Comparison of ENCODE assay signal across 9 cellular contexts in the genomic region with DNA sequence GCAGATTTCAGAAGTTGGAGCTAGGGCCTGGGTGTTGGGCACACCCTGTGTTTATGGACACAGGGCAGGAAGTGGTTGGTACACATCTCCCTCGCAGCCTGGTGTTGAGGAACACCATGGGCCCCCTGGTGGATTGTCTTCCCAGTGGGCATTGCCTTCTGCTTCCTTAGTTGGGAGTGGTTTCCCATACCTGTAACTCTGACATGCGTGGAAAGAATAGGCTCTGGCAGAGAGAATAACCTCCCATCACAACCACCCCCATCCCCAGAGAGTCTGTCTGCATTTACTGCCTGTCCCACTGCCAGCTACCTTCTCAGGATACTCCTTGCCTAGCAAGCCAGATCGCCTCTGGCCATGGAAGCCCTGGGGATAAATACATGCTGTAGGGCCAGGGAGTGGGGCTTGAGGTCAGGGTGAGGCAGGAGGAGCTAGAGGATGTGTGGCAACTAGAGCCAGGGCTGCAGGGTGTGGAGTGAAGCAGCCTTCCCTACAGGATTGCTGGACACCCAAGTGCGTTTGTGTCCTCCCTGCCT. TPM values are rescaled to one million over a fixed set of nuclear protein-coding genes. Genes with fewer than 3 reads are reported as not detected.
DNase-seq lines count a peak whose midpoint lies in the region; ATAC-seq and TF ChIP-seq lines count a peak whose summit lies in the region.
"Had no signal": no experiment of that assay in that cellular context is flagged by ENCODE, and none has a peak within 500 bp of the region (broad histone marks: within the 10 kb centered on the region; RNA-seq: fewer than 3 reads in every experiment).

No MANE protein-coding gene starts in this region.

- intact Hi-C loops in Calu3 (cut with micrococcal nuclease; ENCODE audit: unreplicated experiment), result no loop called here

- H3K27me3 Mint-ChIP-seq in Calu3 (ENCODE audit: unreplicated experiment), result no peaks in the 10 kb centered on the region

- CTCF ChIA-PET in Calu3 (lab: Charles Lee), result interaction anchor here (1.0 to 2.2 kb wide), 9 partner anchors 8 to 266 kb away, joined by 3 to 12 read pairs (median 3); a partner anchor contains a TSS

- peak; percentile 35; the same call in 2 of the 3 replicates for ATAC-seq in SK-N-SH treated with all-trans-retinoic acid at 6 μM for 48 hours
- no peak for ATAC-seq in GM18870 (IDR thresholded peaks at IDR 0.05; ENCODE audit: unreplicated experiment)
- no peak for ATAC-seq in HG02973 (IDR thresholded peaks at IDR 0.05; ENCODE audit: unreplicated experiment)
- no peak for ATAC-seq in GM19035 (IDR thresholded peaks at IDR 0.05; ENCODE audit: unreplicated experiment)

- H3K4me1 Mint-ChIP-seq in Calu3 (ENCODE audit: low read depth, unreplicated experiment), result peaks cover 42% of the 10 kb centered on the region

- peaks cover 33% of the 10 kb centered on the region for H3K36me3 Mint-ChIP-seq in Calu3 (ENCODE audit: insufficient read depth, unreplicated experiment)

- no peak overlapping the region for H3K4me3 ChIP-seq in fibroblast of the aortic adventitia (ENCODE audit: low read depth, low read length)

- no TSS peak for BruUV-seq in Calu3 (replicated peaks; lab: Mats Ljungman, UMichigan)

- TF ChIP-seq CTCF in Calu3 (IDR thresholded peaks at IDR 0.05; ENCODE audit: unreplicated experiment) (peak; percentile 37), fibroblast of the aortic adventitia (IDR thresholded peaks at IDR 0.05; ENCODE audit: insufficient read depth, low read length) (peak; percentile 15)

- H3K9me3 Mint-ChIP-seq in Calu3 (ENCODE audit: low read depth, unreplicated experiment), result no peaks in the 10 kb centered on the region

- no peak overlapping the region for H3K4me3 Mint-ChIP-seq in Calu3 (ENCODE audit: low read depth, unreplicated experiment)

- DNase-seq in A172 (ENCODE audit: low spot score) (peak; percentile 51), Calu3 (peak; percentile 51), fibroblast of the aortic adventitia (ENCODE audit: low read depth) (no peak)
- DNase-seq in activated CD4-positive, alpha-beta T cell treated with anti-CD3 and anti-CD28 coated beads for 48 hours, result no peak
- DNase-seq: dorsolateral prefrontal cortex had no signal

- no peak overlapping the region for H3K27ac Mint-ChIP-seq in Calu3 (ENCODE audit: unreplicated experiment)

TF ChIP-seq in SK-N-SH treated with all-trans-retinoic acid at 6 μM for 48 hours, 23 proteins besides CTCF, POLR2A, EP300 and RAD21:
- TF ChIP-seq ARNTL (CRISPR knock-in tag; IDR thresholded peaks at IDR 0.05; ENCODE audit: borderline replicate concordance, low read depth) (no peak), SNAI2 (CRISPR knock-in tag; IDR thresholded peaks at IDR 0.05) (no peak), RARB (CRISPR knock-in tag; IDR thresholded peaks at IDR 0.05) (no peak), ESRRG (CRISPR knock-in tag; IDR thresholded peaks at IDR 0.05) (no peak), ZNF70 (CRISPR knock-in tag; IDR thresholded peaks at IDR 0.05) (no peak), ZNF8 (CRISPR knock-in tag; IDR thresholded peaks at IDR 0.05) (no peak), ZFP3 (CRISPR knock-in tag; IDR thresholded peaks at IDR 0.05) (no peak), ZNF565 (CRISPR knock-in tag; conservative IDR thresholded peaks at IDR 0.05; ENCODE audit: low read depth) (no peak), OSR1 (CRISPR knock-in tag; IDR thresholded peaks at IDR 0.05) (no peak), GLIS3 (CRISPR knock-in tag; IDR thresholded peaks at IDR 0.05) (no peak), ZFP30 (CRISPR knock-in tag; IDR thresholded peaks at IDR 0.05) (no peak), TOX (CRISPR knock-in tag; IDR thresholded peaks at IDR 0.05; ENCODE audit: borderline replicate concordance) (no peak)

RNA-seq across cellular contexts. Expression of a gene that starts 14.7 kb away (rescaled TPM):
- total RNA-seq in A172 (2014; rRNA removed; shearing (Covaris generic)), result 1.2 and 2.3 TPM in 2 replicates
- total RNA-seq in Calu3 (2022) (0.47 and 0.50 TPM in 2 replicates), fibroblast of the aortic adventitia (ENCODE audit: low replicate concordance) (0.63 and 0.98 TPM in 2 replicates)

RNA-seq across cellular contexts. Expression of a gene that starts 18.1 kb away (rescaled TPM):
- 10.9 and 14.3 TPM in 2 replicates for total RNA-seq in A172 (2014; rRNA removed; shearing (Covaris generic))
- 70.7 and 72.3 TPM in 2 replicates for total RNA-seq in Calu3 (2022)
- 14.2 and 24.4 TPM in 2 replicates for total RNA-seq in fibroblast of the aortic adventitia (ENCODE audit: low replicate concordance)

RNA-seq across cellular contexts. Expression of a gene that starts 21.3 kb away (rescaled TPM):
- total RNA-seq in A172 (2014; rRNA removed; shearing (Covaris generic)), result 122 and 155 TPM in 2 replicates
- 127 and 133 TPM in 2 replicates for total RNA-seq in Calu3 (2022)
- total RNA-seq in fibroblast of the aortic adventitia (ENCODE audit: low replicate concordance), result 71.6 and 94.4 TPM in 2 replicates

RNA-seq across cellular contexts. Expression of a gene that starts 21.4 kb away (rescaled TPM):
- 46.0 and 50.1 TPM in 2 replicates for total RNA-seq in A172 (2014; rRNA removed; shearing (Covaris generic))
- total RNA-seq in Calu3 (2022), result 79.6 and 92.1 TPM in 2 replicates
- total RNA-seq in fibroblast of the aortic adventitia (ENCODE audit: low replicate concordance), result 27.0 and 45.7 TPM in 2 replicates

RNA-seq across cellular contexts. Expression of a gene that starts 40.1 kb away (rescaled TPM):
- total RNA-seq in A172 (2014; rRNA removed; shearing (Covaris generic)), result 0.81 and 3.0 TPM in 2 replicates
- 0.59 and 0.86 TPM in 2 replicates for total RNA-seq in Calu3 (2022)
- 0.36 and 0.98 TPM in 2 replicates for total RNA-seq in fibroblast of the aortic adventitia (ENCODE audit: low replicate concordance)

Comparison
In these comparisons a context has a peak if more than half of its experiments do, and no peak if none do; other contexts are left out.
1. DNase-seq: peak in A172 (single experiment) and Calu3 (single experiment); none in fibroblast of the aortic adventitia (single experiment) and activated CD4-positive, alpha-beta T cell treated with anti-CD3 and anti-CD28 coated beads for 48 hours (single experiment).